In genomic region chr19:18174983-18175382, GRCh38 we compare ENCODE assay signal across 1 cellular context.
TF ChIP-seq lines count a peak whose summit lies in the region.

No MANE protein-coding gene starts in this region.

TF ChIP-seq in K562, 482 proteins besides CTCF, POLR2A, EP300 and RAD21:
- TF ChIP-seq MIER1 (IDR thresholded peaks at IDR 0.05; ENCODE audit: low read depth) = 0 out of 2 replicates have a peak, but pooled peaks have one; percentile 3
- no peak for TF ChIP-seq ZFP1 (CRISPR knock-in tag; IDR thresholded peaks at IDR 0.05)
